In genomic region chr5:37774912-37775483, GRCh38 we compare ENCODE assay signal across 8 cellular contexts.
DNase-seq lines count a peak whose midpoint lies in the region; ATAC-seq, FAIRE-seq and TF ChIP-seq lines count a peak whose summit lies in the region.

No MANE protein-coding gene starts in this region.

- 67% methylated on average over 9 of the region's 9 CpGs for WGBS in K562 (ENCODE audit: insufficient coverage, low coverage, missing lambda C conversion rate)

- in situ Hi-C loops in K562 (cut with MboI) = no loop called here

- no peaks in the 10 kb centered on the region for H3K79me2 ChIP-seq in K562 (ENCODE audit: control insufficient read depth, insufficient read depth, low read length)

- peak; percentile 88 for FAIRE-seq in K562 (lab: Jason Lieb, UNC)

- no TSS peak for BruUV-seq in K562 (replicated peaks; lab: Mats Ljungman, UMichigan)

- DNase-seq in NCI-H2227 (lab: John Stamatoyannopoulos, UW; ENCODE audit: unreplicated experiment) (peak; percentile 8), NCI-H2227 treated with DMSO at 0.1 percent for 48 hours (lab: John Stamatoyannopoulos, UW) (no peak), Kasumi-1 (lab: John Stamatoyannopoulos, UW) (peak; percentile 16 to 31), K562 (ENCODE audit: extremely low read depth in 1 of 4, low spot score in 3 of 4) (peak; percentile 33 to 64 (median 45)), NCI-H774 (lab: John Stamatoyannopoulos, UW) (no peak), cardiac septum (ENCODE audit: low spot score) (no peak)

- H3K4me1 ChIP-seq in K562 (replicated peaks in 1 of 2; ENCODE audit: control insufficient read depth in 2 of 2, insufficient read depth in 2 of 2, low read length in 2 of 2) (no peaks in the 10 kb centered on the region), neutrophil (ENCODE audit: control insufficient read depth in 1 of 2, insufficient read depth in 1 of 2, low read depth in 1 of 2, low read length in 1 of 2) (peaks cover 35 to 50% of the 10 kb centered on the region in 2 experiments)

- TF ChIP-seq CTCF in K562 (IDR thresholded peaks at IDR 0.05 in 2 of 3, conservative IDR thresholded peaks at IDR 0.05 in 1 of 3; ENCODE audit: insufficient read depth in 2 of 3, low read depth in 1 of 3, low read length in 3 of 3) (peak; percentile 58 to 79 (median 74); a peak in 5 of 6 replicates), neutrophil (IDR thresholded peaks at IDR 0.05) (peak; percentile 95)

- no peaks in the 10 kb centered on the region for H4K20me1 ChIP-seq in K562 (replicated peaks; ENCODE audit: control insufficient read depth, insufficient read depth, low read length)

- H3K27me3 ChIP-seq in K562 (ENCODE audit: control insufficient read depth in 2 of 2, insufficient read depth in 2 of 2, low read length in 2 of 2) = no peaks in the 10 kb centered on the region
- no peaks in the 10 kb centered on the region for H3K27me3 ChIP-seq in neutrophil

- no peaks in the 10 kb centered on the region for H3K9me1 ChIP-seq in K562 (ENCODE audit: control insufficient read depth, insufficient read depth, low read length)

- H3K4me3 ChIP-seq in K562 (no peak overlapping the region), neutrophil (ENCODE audit: low read depth in 1 of 2, low read length in 1 of 2) (no peak overlapping the region)

- TF ChIP-seq EP300 in K562 (IDR thresholded peaks at IDR 0.05; ENCODE audit: low read length) = no peak

- CTCF ChIA-PET in K562 (lab: Yijun Ruan, JAX; ENCODE audit: low intra/inter-chr PET ratio) = no interaction called here

- POLR2A ChIA-PET in K562 (lab: Yijun Ruan, JAX) = interaction anchor here (0.6 to 1.2 kb wide), 4 partner anchors 14 to 1035 kb away, joined by 3 read pairs; no protein-coding TSS in a partner anchor

- peak; percentile 37 to 74 for TF ChIP-seq RAD21 in K562 (CRISPR knock-in tag; conservative IDR thresholded peaks at IDR 0.05 in 1 of 2, IDR thresholded peaks at IDR 0.05 in 1 of 2)

- H3K27ac ChIP-seq in K562 (ENCODE audit: extremely low read depth, low read depth, low read length) (no peak overlapping the region), neutrophil (no peak overlapping the region)

- H3K9me3 ChIP-seq in K562 (replicated peaks; ENCODE audit: control insufficient read depth, insufficient read depth, low read depth, low read length) = peaks cover 7% of the 10 kb centered on the region; the same call in 1 of the 2 replicates
- no peaks in the 10 kb centered on the region for H3K9me3 ChIP-seq in neutrophil

- H3K36me3 ChIP-seq in K562 (ENCODE audit: control insufficient read depth, insufficient read depth, low read length) (no peaks in the 10 kb centered on the region), neutrophil (no peaks in the 10 kb centered on the region)

- H2AFZ ChIP-seq in K562 (ENCODE audit: low read depth, low read length) = no peak overlapping the region

- ATAC-seq in K562 (no peak; the same call in 2 of the 3 replicates), GM19324 (IDR thresholded peaks at IDR 0.05; ENCODE audit: low FRiP score, unreplicated experiment) (no peak)

- intact Hi-C loops in K562 (cut with micrococcal nuclease) (loop anchor here (1.0 kb wide), 1 partner anchor 418 kb away; no protein-coding TSS in a partner anchor), cardiac septum (cut with DNase I) (no loop called here)

- TF ChIP-seq POLR2A in K562 (conservative IDR thresholded peaks at IDR 0.05) = no peak

- no peak overlapping the region for H3K4me2 ChIP-seq in K562 (ENCODE audit: insufficient read depth, low read length)

- no peak overlapping the region for H3K9ac ChIP-seq in K562 (ENCODE audit: insufficient read depth in 1 of 2, low read depth in 2 of 2, low read length in 2 of 2)

TF ChIP-seq in K562, 482 proteins besides CTCF, POLR2A, EP300 and RAD21:
- peak in 1 of 2 experiments; percentile 97; a peak in 2 of 3 replicates for TF ChIP-seq CBX3 (IDR thresholded peaks at IDR 0.05; ENCODE audit: borderline replicate concordance in 1 of 2, low read length in 2 of 2)
- no peak for TF ChIP-seq FOS (IDR thresholded peaks at IDR 0.05; ENCODE audit: extremely low read depth, insufficient read length)
- TF ChIP-seq CBX5 (IDR thresholded peaks at IDR 0.05; ENCODE audit: borderline replicate concordance, low read depth) = peak; percentile 84; the same call in 1 of the 2 replicates
- TF ChIP-seq TRIM28 (IDR thresholded peaks at IDR 0.05) = peak; percentile 86
- TF ChIP-seq ZNF316 (IDR thresholded peaks at IDR 0.05) = peak; percentile 43
- TF ChIP-seq XRCC3 (IDR thresholded peaks at IDR 0.05) = peak; percentile 23; the same call in 1 of the 2 replicates
- TF ChIP-seq TFE3 (CRISPR knock-in tag; IDR thresholded peaks at IDR 0.05) = no peak
- TF ChIP-seq SP2 (IDR thresholded peaks at IDR 0.05; ENCODE audit: extremely low read depth, low read depth, low read length, poor library complexity, severe bottlenecking) = no peak
- peak; percentile 99 for TF ChIP-seq ZNF764 (CRISPR knock-in tag; IDR thresholded peaks at IDR 0.05; ENCODE audit: low read depth)
- no peak for TF ChIP-seq BRF1 (IDR thresholded peaks at IDR 0.05; ENCODE audit: borderline replicate concordance, extremely low read depth, insufficient read length)
- TF ChIP-seq RNF2 (IDR thresholded peaks at IDR 0.05) = no peak
- no peak for TF ChIP-seq ZNF444 (CRISPR knock-in tag; IDR thresholded peaks at IDR 0.05)
- TF ChIP-seq ADNP (tag; IDR thresholded peaks at IDR 0.05) = no peak
- no peak for TF ChIP-seq EZH2 (IDR thresholded peaks at IDR 0.05; ENCODE audit: borderline replicate concordance, low read depth, low read length)
- TF ChIP-seq SRF (CRISPR knock-in tag; IDR thresholded peaks at IDR 0.05) = no peak
- peak; percentile 41 for TF ChIP-seq C11orf30 (IDR thresholded peaks at IDR 0.05; ENCODE audit: low read depth)
- TF ChIP-seq TEAD4 (IDR thresholded peaks at IDR 0.05; ENCODE audit: low read length) = peak; percentile 53; the same call in 1 of the 2 replicates
- TF ChIP-seq TEAD4 (CRISPR knock-in tag; IDR thresholded peaks at IDR 0.05; ENCODE audit: borderline replicate concordance) = no peak
- TF ChIP-seq RBM34 (IDR thresholded peaks at IDR 0.05; ENCODE audit: borderline replicate concordance, insufficient read depth, low read length) = no peak
- no peak for TF ChIP-seq ZNF551 (CRISPR knock-in tag; IDR thresholded peaks at IDR 0.05)
- TF ChIP-seq NR1H2 (CRISPR knock-in tag; IDR thresholded peaks at IDR 0.05) = no peak
- TF ChIP-seq CBX1 (IDR thresholded peaks at IDR 0.05; ENCODE audit: low read depth) = 0 out of 2 replicates have a peak, but pooled peaks have one; percentile 56
TF ChIP-seq in K562: peak in this region for 9.

Comparison
In these comparisons a context has a peak if more than half of its experiments do, and no peak if none do; other contexts are left out.
1. DNase-seq: peak in NCI-H2227 (single experiment), Kasumi-1 (2 of 2) and K562 (4 of 4); none in NCI-H2227 treated with DMSO at 0.1 percent for 48 hours (single experiment), NCI-H774 (single experiment) and cardiac septum (single experiment).